Comparison of ENCODE assay signal across 22 cellular contexts in the genomic region with DNA sequence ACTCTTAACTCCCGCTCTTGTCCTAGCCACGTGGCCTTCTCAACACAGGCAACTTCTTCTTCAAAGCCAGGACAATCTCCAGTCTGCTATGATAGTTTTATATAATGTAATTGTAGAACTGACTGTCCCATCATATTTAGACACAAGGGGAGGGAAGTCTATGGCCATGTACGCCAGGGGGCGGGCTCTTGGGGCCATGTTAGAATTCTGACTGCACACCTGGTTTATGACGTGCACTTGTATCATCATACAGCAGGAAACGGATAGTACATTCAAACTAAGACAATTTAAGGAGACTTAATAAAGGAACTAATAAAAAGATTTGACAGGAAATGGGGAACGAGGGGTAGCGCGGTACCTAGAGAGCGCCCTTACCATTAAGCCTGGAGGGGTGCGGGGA. TPM values are rescaled to one million over a fixed set of nuclear protein-coding genes. Genes with fewer than 3 reads are reported as not detected.
"Had no signal": no experiment of that assay in that cellular context is flagged by ENCODE, and none has a peak within 500 bp of the region (broad histone marks: within the 10 kb centered on the region; RNA-seq: fewer than 3 reads in every experiment).

No MANE protein-coding gene starts in this region.

- DNase-seq: activated CD4-positive, alpha-beta memory T cell treated with anti-CD3 and anti-CD28 coated beads for 36 hours; activated CD4-positive, alpha-beta T cell treated with anti-CD3 and anti-CD28 coated beads, Interleukin-2, amount 10 ng/mL, durations not matched to agents 7 days and 5 days; activated CD4-positive, CD25-positive, alpha-beta regulatory T cell; activated CD8-positive, alpha-beta memory T cell treated with anti-CD3 and anti-CD28 coated beads for 24 hours; activated gamma-delta T cell; activated naive CD4-positive, alpha-beta T cell treated with anti-CD3 and anti-CD28 coated beads for 36 hours; activated T-cell treated with anti-CD3 and anti-CD28 coated beads, Interleukin-2, amount 50 U/mL, for 4 hours; amygdala; NCI-H1092; NCI-H1417; NCI-H2029; NCI-H345; NCI-H510A; NCI-H526 treated with DMSO at 0.1 percent for 48 hours; NCI-H82; SIG-M5; T-helper 17 cell; T-helper 9 cell had no signal

- H3K36me3 ChIP-seq: cardiac muscle cell had no signal

- H3K27ac ChIP-seq: cardiac muscle cell had no signal

- H3K4me3 ChIP-seq: cardiac muscle cell had no signal

RNA-seq across cellular contexts. Expression of a gene that starts 21.5 kb away (rescaled TPM):
- total RNA-seq: activated CD4-positive, alpha-beta memory T cell treated with anti-CD3 and anti-CD28 coated beads for 36 hours; activated naive CD4-positive, alpha-beta T cell treated with anti-CD3 and anti-CD28 coated beads for 36 hours; activated T-cell treated with anti-CD3 and anti-CD28 coated beads, Interleukin-2, amount 50 U/mL, for 4 hours; activated T-helper 17 cell treated with anti-CD3 and anti-CD28 coated beads, Interleukin-2, amount 50 U/mL, for 72 hours; astrocyte; cardiac muscle cell; MCF 10A; T-helper 17 cell had no signal
- polyA plus RNA-seq: cardiac muscle cell had no signal
